ENCODE assay signal across 33 cellular contexts in the genomic region with DNA sequence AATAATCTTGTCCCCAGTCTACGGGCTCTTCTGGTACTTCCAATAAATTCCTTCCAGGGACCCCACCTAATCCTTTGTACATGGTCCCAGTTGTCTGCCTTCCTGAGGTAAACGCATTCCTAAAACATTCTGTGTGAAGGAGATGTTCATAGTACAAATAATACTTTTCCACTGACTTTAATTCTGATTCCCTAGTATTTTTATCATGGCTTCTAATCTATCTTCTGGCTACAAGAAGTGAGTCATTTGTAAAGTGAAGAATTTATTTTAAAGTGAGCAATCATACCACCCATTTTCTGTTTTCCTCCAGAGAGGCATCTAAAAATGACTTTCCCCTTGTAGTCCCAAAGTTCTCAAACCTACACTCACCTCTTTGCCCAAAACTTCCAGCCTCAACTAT.
"Had no signal": no experiment of that assay in that cellular context is flagged by ENCODE, and none has a peak within 500 bp of the region (broad histone marks: within the 10 kb centered on the region; RNA-seq: fewer than 3 reads in every experiment).

No MANE protein-coding gene starts in this region.

- H3K9me3 ChIP-seq: gastroesophageal sphincter, mucosa of descending colon, neutrophil, ovary, right lobe of liver had no signal

- H3K27ac Mint-ChIP-seq: activated CD4-positive, alpha-beta memory T cell treated with anti-CD3 and anti-CD28 coated beads for 36 hours; activated CD4-positive, alpha-beta T cell treated with anti-CD3 and anti-CD28 coated beads, Interleukin-2, amount 10 ng/mL, durations not matched to agents 24 days and 14 days; activated naive CD4-positive, alpha-beta T cell treated with anti-CD3 and anti-CD28 coated beads, Interleukin-2, amount 50 U/mL, for 72 hours; activated T-helper 2 cell treated with anti-CD3 and anti-CD28 coated beads, Interferon-gamma antibody, Interleukin-2, Interleukin-4, amounts not matched to agents 10 μg/mL and 5 μg/mL and 100 μg/mL, durations not matched to agents 14 hours and 24 hours and 36 hours; nephron progenitor cell; progenitor cell of endocrine pancreas had no signal

- ATAC-seq: activated naive CD4-positive, alpha-beta T cell treated with anti-CD3 and anti-CD28 coated beads, Interleukin-2, amount 50 U/mL, for 72 hours; activated T-cell treated with anti-CD3 and anti-CD28 coated beads, Interleukin-2, amount 50 U/mL, for 4 hours; gastroesophageal sphincter; mucosa of descending colon; right lobe of liver had no signal

- H3K27me3 Mint-ChIP-seq: activated CD4-positive, alpha-beta T cell treated with anti-CD3 and anti-CD28 coated beads, Interleukin-2, amount 10 ng/mL, durations not matched to agents 24 days and 14 days had no signal

- H3K27ac ChIP-seq: cardiac muscle cell, coronary artery, dorsolateral prefrontal cortex, gastroesophageal sphincter, hepatocyte, left ventricle myocardium inferior, neutrophil, ovary, right lobe of liver, skin epidermis, tibial nerve had no signal

- H3K79me2 ChIP-seq: hepatocyte had no signal

- H3K4me1 Mint-ChIP-seq: activated CD4-positive, alpha-beta T cell treated with anti-CD3 and anti-CD28 coated beads, Interleukin-2, amount 10 ng/mL, durations not matched to agents 24 days and 14 days had no signal

- H3K4me3 Mint-ChIP-seq: activated CD4-positive, alpha-beta memory T cell treated with anti-CD3 and anti-CD28 coated beads for 36 hours; activated CD4-positive, alpha-beta T cell treated with anti-CD3 and anti-CD28 coated beads, Interleukin-2, amount 10 ng/mL, durations not matched to agents 24 days and 14 days; activated T-cell treated with anti-CD3 and anti-CD28 coated beads, Interleukin-2, amount 50 U/mL, for 4 hours; brain; nephron progenitor cell had no signal

- H3K4me1 ChIP-seq: gastroesophageal sphincter, tibial nerve had no signal

- H3K4me3 ChIP-seq: cardiac muscle cell, coronary artery, dorsolateral prefrontal cortex, gastroesophageal sphincter, hepatocyte, left ventricle myocardium inferior, lung, mucosa of descending colon, ovary, right lobe of liver, skin epidermis, tibial nerve had no signal

- DNase-seq: activated CD4-positive, alpha-beta memory T cell treated with anti-CD3 and anti-CD28 coated beads for 36 hours; activated CD4-positive, alpha-beta T cell treated with anti-CD3 and anti-CD28 coated beads, Interleukin-2, amount 10 ng/mL, durations not matched to agents 24 days and 14 days; activated CD4-positive, CD25-positive, alpha-beta regulatory T cell treated with anti-CD3 and anti-CD28 coated beads, Interleukin-2, amount 50 U/mL, for 72 hours; activated CD8-positive, alpha-beta memory T cell treated with anti-CD3 and anti-CD28 coated beads, Interleukin-2, amount 50 U/mL, for 4 hours; activated naive CD4-positive, alpha-beta T cell; activated T-cell treated with anti-CD3 and anti-CD28 coated beads, Interleukin-2, amount 50 U/mL, for 4 hours; aorta; cerebellar nuclear complex; dorsolateral prefrontal cortex; effector memory CD4-positive, alpha-beta T cell; erythroblast; islet precursor cell; left ventricle myocardium inferior; mesendoderm; mucosa of descending colon; nephron progenitor cell; ovary; right lobe of liver; stimulated activated CD4-positive, alpha-beta T cell treated with anti-CD3 and anti-CD28 coated beads, Interleukin-12 subunit alpha, Interleukin-12 subunit beta, amount 100 ng/mL, for 4 hours; stimulated activated naive CD4-positive, alpha-beta T cell; T-helper 2 cell had no signal

- H3K9me3 Mint-ChIP-seq: activated CD4-positive, alpha-beta memory T cell treated with anti-CD3 and anti-CD28 coated beads for 36 hours; activated CD4-positive, alpha-beta T cell treated with anti-CD3 and anti-CD28 coated beads, Interleukin-2, amount 10 ng/mL, durations not matched to agents 24 days and 14 days; activated T-cell treated with anti-CD3 and anti-CD28 coated beads, Interleukin-2, amount 50 U/mL, for 4 hours; activated T-helper 2 cell treated with anti-CD3 and anti-CD28 coated beads, Interferon-gamma antibody, Interleukin-2, Interleukin-4, amounts not matched to agents 10 μg/mL and 5 μg/mL and 100 μg/mL, durations not matched to agents 14 hours and 24 hours and 36 hours had no signal

- H3K36me3 ChIP-seq: cardiac muscle cell, gastroesophageal sphincter, left ventricle myocardium inferior, neutrophil, ovary, right lobe of liver, tibial nerve had no signal

- H3K4me2 ChIP-seq: hepatocyte had no signal

- H2AFZ ChIP-seq: hepatocyte had no signal

- H3K27me3 ChIP-seq: cardiac muscle cell, dorsolateral prefrontal cortex, gastroesophageal sphincter, hepatocyte, neutrophil, ovary, right lobe of liver, tibial nerve had no signal

- H3K36me3 Mint-ChIP-seq: activated CD4-positive, alpha-beta memory T cell treated with anti-CD3 and anti-CD28 coated beads for 36 hours had no signal
